In genomic region chr13:72727417-72728289, GRCh38 we compare ENCODE assay signal across 1 cellular context.
TF ChIP-seq lines count a peak whose summit lies in the region.

Gene BORA (plus strand): TSS chr13:72727923. CDS start chr13:72728941, 1,018 bp downstream.
Gene MZT1 (minus strand): TSS chr13:72727629. CDS start chr13:72727602, 27 bp downstream.

TF ChIP-seq in GM12878, 131 proteins besides CTCF, POLR2A, EP300 and RAD21 (continued from another document):
- peak; percentile 95 for TF ChIP-seq NKRF (conservative IDR thresholded peaks at IDR 0.05)
- no peak for TF ChIP-seq HDAC2 (IDR thresholded peaks at IDR 0.05)
- no peak for TF ChIP-seq ZNF24 (IDR thresholded peaks at IDR 0.05)
- peak; percentile 92 for TF ChIP-seq FOXM1 (IDR thresholded peaks at IDR 0.05; ENCODE audit: low read depth, low read length)
- TF ChIP-seq MLLT1 (IDR thresholded peaks at IDR 0.05), result no peak
- TF ChIP-seq RCOR1 (conservative IDR thresholded peaks at IDR 0.05; ENCODE audit: low read depth, low read length), result no peak
- TF ChIP-seq GABPA (IDR thresholded peaks at IDR 0.05; ENCODE audit: low read depth), result peak; percentile 80
- TF ChIP-seq POLR2AphosphoS2 (IDR thresholded peaks at IDR 0.05; ENCODE audit: low read depth, low read length), result peak; percentile 34
- peak; percentile 55 for TF ChIP-seq SPI1 (IDR thresholded peaks at IDR 0.05; ENCODE audit: borderline replicate concordance, insufficient read depth, low read depth, low read length)
